In the genomic region with DNA sequence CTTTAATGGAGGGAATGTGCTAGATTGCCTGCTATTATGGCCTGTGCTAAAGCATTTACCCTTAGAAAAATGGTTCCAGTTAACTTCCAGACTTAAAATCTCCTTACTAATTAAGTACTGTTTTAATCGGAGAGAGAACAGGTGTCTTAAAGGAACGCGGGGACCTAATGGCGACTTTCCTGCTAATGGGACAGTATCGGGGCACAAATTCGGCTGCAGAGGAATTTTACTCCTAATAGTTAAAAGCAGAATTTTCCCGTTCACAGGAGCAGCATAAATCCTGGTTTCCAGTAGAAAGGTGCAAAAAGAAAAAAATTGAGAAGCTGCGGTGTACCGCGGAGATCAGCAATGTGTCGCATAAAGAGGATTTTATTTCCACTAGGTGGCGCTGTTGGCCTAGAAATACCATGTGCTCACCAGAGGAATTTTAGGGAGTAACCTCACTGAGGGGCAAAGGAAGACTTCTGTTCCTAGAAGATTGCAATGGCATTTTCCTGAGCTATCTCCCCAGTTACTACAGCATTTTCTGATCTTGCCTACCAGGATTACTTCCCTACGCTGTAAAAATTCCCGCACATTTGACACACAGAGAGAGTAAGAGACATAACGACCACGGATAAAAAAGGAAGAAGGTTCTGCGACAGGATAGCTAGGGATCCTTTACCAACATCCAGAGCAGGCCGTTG, we compare ENCODE assay signal across 8 cellular contexts. TPM values are rescaled to one million over a fixed set of nuclear protein-coding genes. Genes with fewer than 3 reads are reported as not detected.
A peak's percentile ranks its signal among the peaks of the same experiment; 100 is the strongest.
DNase-seq lines count a peak whose midpoint lies in the region; ATAC-seq and TF ChIP-seq lines count a peak whose summit lies in the region.

No MANE protein-coding gene starts in this region.

- H3K4me1 ChIP-seq in cardiac muscle cell (ENCODE audit: low read depth), result no peaks in the 10 kb centered on the region

- peak; percentile 79 for ATAC-seq in WTC11
- ATAC-seq in central memory CD8-positive, alpha-beta T cell (replicated peaks; ENCODE audit: extremely low read depth, poor library complexity, severe bottlenecking), result no peak
- peak; percentile 78 for ATAC-seq in left lobe of liver
- ATAC-seq in GM21526 (IDR thresholded peaks at IDR 0.05; ENCODE audit: low FRiP score, unreplicated experiment), result no peak

- H3K27ac ChIP-seq in cardiac muscle cell, result no peak overlapping the region

- H3K27me3 Mint-ChIP-seq in WTC11 (ENCODE audit: low read depth), result peaks cover 100% of the 10 kb centered on the region
- peaks cover 70% of the 10 kb centered on the region for H3K27me3 Mint-ChIP-seq in central memory CD8-positive, alpha-beta T cell

- no peak overlapping the region for H3K4me3 Mint-ChIP-seq in WTC11
- no peak overlapping the region for H3K4me3 Mint-ChIP-seq in central memory CD8-positive, alpha-beta T cell

- H3K27ac Mint-ChIP-seq in WTC11, result no peak overlapping the region
- H3K27ac Mint-ChIP-seq in central memory CD8-positive, alpha-beta T cell (ENCODE audit: low read depth), result no peak overlapping the region

- no peaks in the 10 kb centered on the region for H3K9me3 ChIP-seq in cardiac muscle cell (ENCODE audit: low read depth)

- TF ChIP-seq CTCF in cardiac muscle cell (IDR thresholded peaks at IDR 0.05; ENCODE audit: low read depth, low read length) (peak; percentile 65), WTC11 (IDR thresholded peaks at IDR 0.05) (peak; percentile 77)

- H3K4me1 Mint-ChIP-seq in WTC11, result peaks cover 8% of the 10 kb centered on the region; the same call in 1 of the 2 replicates
- peaks cover 8% of the 10 kb centered on the region for H3K4me1 Mint-ChIP-seq in central memory CD8-positive, alpha-beta T cell

- POLR2A ChIA-PET in WTC11 (lab: Charles Lee), result interaction anchor here (0.6 to 0.7 kb wide), 2 partner anchors 12 to 28 kb away, joined by 4 to 5 read pairs; no protein-coding TSS in a partner anchor

- no peaks in the 10 kb centered on the region for H3K27me3 ChIP-seq in cardiac muscle cell

- intact Hi-C loops in cardiac septum (cut with DNase I), result loop anchor here (10.0 kb wide), 1 partner anchor 661 kb away; no protein-coding TSS in a partner anchor

- DNase-seq in cardiac muscle cell (ENCODE audit: low read depth in 1 of 2, low spot score in 1 of 2), result peak; percentile 61 to 81
- DNase-seq in cardiac septum (ENCODE audit: low spot score), result no peak
- peak; percentile 53 for DNase-seq in NCI-H1694 treated with DMSO at 0.1 percent for 48 hours (lab: John Stamatoyannopoulos, UW)
- DNase-seq in WTC11 (ENCODE audit: low spot score), result peak; percentile 66
- peak; percentile 14 to 22 for DNase-seq in central memory CD8-positive, alpha-beta T cell (ENCODE audit: low spot score in 2 of 2)
- DNase-seq in left lobe of liver (ENCODE audit: low spot score), result no peak
- DNase-seq in stimulated activated CD4-positive, alpha-beta T cell treated with anti-CD3 and anti-CD28 coated beads, TNF-alpha, amount 100 ng/mL, for 4 hours (ENCODE audit: low read depth in 3 of 3), result peak in 2 of 3 experiments; percentile 4 to 23

- H3K9me3 Mint-ChIP-seq in WTC11, result peaks cover 33% of the 10 kb centered on the region
- H3K9me3 Mint-ChIP-seq in central memory CD8-positive, alpha-beta T cell, result peaks cover 7% of the 10 kb centered on the region

- CTCF ChIA-PET in WTC11 (lab: Charles Lee), result interaction anchor here (0.6 to 5.6 kb wide), 53 partner anchors 9 to 491 kb away, joined by 3 to 52 read pairs (median 5); a partner anchor contains a TSS

- no peak overlapping the region for H3K4me3 ChIP-seq in cardiac muscle cell

- peaks cover 24% of the 10 kb centered on the region for H3K36me3 Mint-ChIP-seq in WTC11
- H3K36me3 Mint-ChIP-seq in central memory CD8-positive, alpha-beta T cell (ENCODE audit: insufficient read depth), result no peaks in the 10 kb centered on the region

- H3K36me3 ChIP-seq in cardiac muscle cell, result no peaks in the 10 kb centered on the region

TF ChIP-seq in WTC11, 78 proteins besides CTCF, POLR2A, EP300 and RAD21:
- TF ChIP-seq, protein P1, sequence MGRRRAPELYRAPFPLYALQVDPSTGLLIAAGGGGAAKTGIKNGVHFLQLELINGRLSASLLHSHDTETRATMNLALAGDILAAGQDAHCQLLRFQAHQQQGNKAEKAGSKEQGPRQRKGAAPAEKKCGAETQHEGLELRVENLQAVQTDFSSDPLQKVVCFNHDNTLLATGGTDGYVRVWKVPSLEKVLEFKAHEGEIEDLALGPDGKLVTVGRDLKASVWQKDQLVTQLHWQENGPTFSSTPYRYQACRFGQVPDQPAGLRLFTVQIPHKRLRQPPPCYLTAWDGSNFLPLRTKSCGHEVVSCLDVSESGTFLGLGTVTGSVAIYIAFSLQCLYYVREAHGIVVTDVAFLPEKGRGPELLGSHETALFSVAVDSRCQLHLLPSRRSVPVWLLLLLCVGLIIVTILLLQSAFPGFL (CRISPR knock-in tag; IDR thresholded peaks at IDR 0.05; ENCODE audit: borderline replicate concordance), result no peak
- TF ChIP-seq GTF2I (CRISPR knock-in tag; conservative IDR thresholded peaks at IDR 0.05) (no peak), ETV6 (CRISPR knock-in tag; IDR thresholded peaks at IDR 0.05) (no peak), NFATC4 (CRISPR knock-in tag; IDR thresholded peaks at IDR 0.05) (no peak)

RNA-seq across cellular contexts. Expression of a gene that starts 44.5 kb away (rescaled TPM):
- total RNA-seq in cardiac muscle cell (0.46 and 0.86 TPM in 2 replicates), cardiac septum (0.57 TPM), WTC11 (2021) (5.9 to 7.7 TPM (median 7.0 TPM) in 3 replicates), left lobe of liver (0.08 TPM)
- 1.9 and 2.5 TPM in 2 replicates for polyA plus RNA-seq in cardiac muscle cell

RNA-seq across cellular contexts. Expression of a gene that starts 56.1 kb away (rescaled TPM):
- total RNA-seq in cardiac muscle cell (not detected in 2 replicates), cardiac septum (not detected), WTC11 (2021) (0.22 to 0.44 TPM (median 0.30 TPM) in 3 replicates), left lobe of liver (not detected)
- polyA plus RNA-seq in cardiac muscle cell, result not detected in 2 replicates

Comparison
In these comparisons a context has a peak if more than half of its experiments do, and no peak if none do; other contexts are left out.
1. DNase-seq: peak in cardiac muscle cell (2 of 2), NCI-H1694 treated with DMSO at 0.1 percent for 48 hours (single experiment), WTC11 (single experiment), central memory CD8-positive, alpha-beta T cell (2 of 2) and stimulated activated CD4-positive, alpha-beta T cell treated with anti-CD3 and anti-CD28 coated beads, TNF-alpha, amount 100 ng/mL, for 4 hours (2 of 3); none in cardiac septum (single experiment) and left lobe of liver (single experiment).
2. ATAC-seq: peak in WTC11 (single experiment) and left lobe of liver (single experiment); none in central memory CD8-positive, alpha-beta T cell (single experiment) and GM21526 (single experiment).